In genomic region chr13:33639640-33640080, GRCh38 we compare ENCODE assay signal across 10 cellular contexts.
DNase-seq lines count a peak whose midpoint lies in the region; ATAC-seq, FAIRE-seq and TF ChIP-seq lines count a peak whose summit lies in the region.
"Had no signal": no experiment of that assay in that cellular context is flagged by ENCODE, and none has a peak within 500 bp of the region (broad histone marks: within the 10 kb centered on the region; RNA-seq: fewer than 3 reads in every experiment).

No MANE protein-coding gene starts in this region.

- H3K27me3 ChIP-seq in smooth muscle cell (ENCODE audit: low read depth) (no peaks in the 10 kb centered on the region), brain microvascular endothelial cell (replicated peaks) (no peaks in the 10 kb centered on the region), ascending aorta (no peaks in the 10 kb centered on the region)

- H4K20me1 ChIP-seq in smooth muscle cell (ENCODE audit: low read depth), result no peaks in the 10 kb centered on the region

- 95% methylated on average over 4 of the region's 4 CpGs for WGBS in smooth muscle cell (ENCODE audit: low lambda C conversion rate)

- H3F3A ChIP-seq in smooth muscle cell (ENCODE audit: low read depth), result peaks cover 10% of the 10 kb centered on the region

- DNase-seq in activated B cell treated with CpG ODN at 0.5 μM for 24 hours (no peak), smooth muscle cell (lab: John Stamatoyannopoulos, UW; ENCODE audit: unreplicated experiment) (no peak), brain microvascular endothelial cell (no peak), ascending aorta (ENCODE audit: low spot score in 2 of 2) (no peak), H54 (ENCODE audit: insufficient read length, low spot score) (no peak), DMS79 (lab: John Stamatoyannopoulos, UW) (no peak)
- DNase-seq: RPMI8226 had no signal

- in situ Hi-C loops in brain microvascular endothelial cell (cut with HindIII; ENCODE audit: low pct_ligation_motif_present, low sequenced_read_pairs), result no loop called here

- peak overlapping the region; percentile 47 for H3K27ac Mint-ChIP-seq in activated B cell treated with CpG ODN at 0.5 μM for 24 hours

- peaks cover 2% of the 10 kb centered on the region for H3K27me3 Mint-ChIP-seq in activated B cell treated with CpG ODN at 0.5 μM for 24 hours

- peak; percentile 81 for ATAC-seq in GM18907 (IDR thresholded peaks at IDR 0.05; ENCODE audit: unreplicated experiment)
- ATAC-seq in HG02759 (IDR thresholded peaks at IDR 0.05; ENCODE audit: unreplicated experiment), result peak; percentile 73
- ATAC-seq in activated B cell treated with CpG ODN at 0.5 μM for 24 hours (ENCODE audit: low read depth), result peak; percentile 37

- no peaks in the 10 kb centered on the region for H3K36me3 ChIP-seq in smooth muscle cell (ENCODE audit: low read depth)
- no peaks in the 10 kb centered on the region for H3K36me3 ChIP-seq in brain microvascular endothelial cell (replicated peaks)
- H3K36me3 ChIP-seq in ascending aorta, result no peaks in the 10 kb centered on the region

- TF ChIP-seq POLR2A in H54 (IDR thresholded peaks at IDR 0.05; ENCODE audit: low read depth, low read length), result no peak

- peaks cover 9% of the 10 kb centered on the region for H3K4me1 Mint-ChIP-seq in activated B cell treated with CpG ODN at 0.5 μM for 24 hours

- CTCF ChIA-PET in activated B cell treated with CpG ODN at 0.5 μM for 24 hours (lab: Charles Lee), result no interaction called here

- TF ChIP-seq CTCF in activated B cell treated with CpG ODN at 0.5 μM for 24 hours (IDR thresholded peaks at IDR 0.05) (no peak), smooth muscle cell (IDR thresholded peaks at IDR 0.05; ENCODE audit: borderline replicate concordance, insufficient read depth, poor library complexity, severe bottlenecking) (no peak), brain microvascular endothelial cell (IDR thresholded peaks at IDR 0.05; ENCODE audit: low read depth, low read length, missing control alignments) (no peak), ascending aorta (IDR thresholded peaks at IDR 0.05) (no peak)

- H3K9ac ChIP-seq in smooth muscle cell (ENCODE audit: low read depth), result no peak overlapping the region

- H3K9me3 Mint-ChIP-seq in activated B cell treated with CpG ODN at 0.5 μM for 24 hours, result no peaks in the 10 kb centered on the region

- H3K4me3 ChIP-seq in smooth muscle cell (no peak overlapping the region), brain microvascular endothelial cell (ENCODE audit: low read depth, low read length) (no peak overlapping the region), ascending aorta (no peak overlapping the region)

- no peak overlapping the region for H2AFZ ChIP-seq in smooth muscle cell (ENCODE audit: low read depth)

- H3K4me3 Mint-ChIP-seq in activated B cell treated with CpG ODN at 0.5 μM for 24 hours, result no peak overlapping the region

- peak overlapping the region; percentile 3 for H3K27ac ChIP-seq in smooth muscle cell (ENCODE audit: low read depth)
- no peak overlapping the region for H3K27ac ChIP-seq in brain microvascular endothelial cell
- no peak overlapping the region for H3K27ac ChIP-seq in ascending aorta

- no peaks in the 10 kb centered on the region for H3K79me2 ChIP-seq in smooth muscle cell (ENCODE audit: low read depth)

- FAIRE-seq in H54 (lab: Jason Lieb, UNC), result no peak
- FAIRE-seq: endometrium had no signal

- intact Hi-C loops in activated B cell treated with CpG ODN at 0.5 μM for 24 hours (cut with micrococcal nuclease), result no loop called here
- intact Hi-C loops in ascending aorta (cut with DNase I), result no loop called here

- H3K4me1 ChIP-seq in smooth muscle cell (ENCODE audit: low read depth) (peaks cover 5% of the 10 kb centered on the region), ascending aorta (peaks cover 6 to 21% of the 10 kb centered on the region in 2 donors)

- H3K9me3 ChIP-seq in smooth muscle cell (replicated peaks; ENCODE audit: low read depth), result no peaks in the 10 kb centered on the region
- no peaks in the 10 kb centered on the region for H3K9me3 ChIP-seq in ascending aorta

- no peak overlapping the region for H3K4me2 ChIP-seq in smooth muscle cell

- H3K36me3 Mint-ChIP-seq in activated B cell treated with CpG ODN at 0.5 μM for 24 hours (ENCODE audit: low read depth), result no peaks in the 10 kb centered on the region

- POLR2A ChIA-PET in activated B cell treated with CpG ODN at 0.5 μM for 24 hours (lab: Charles Lee), result interaction anchor here (1.4 kb wide), 1 partner anchor 97 kb away, joined by 3 read pairs; no protein-coding TSS in a partner anchor
